In genomic region chr4:74613266-74613665, GRCh38 we compare ENCODE assay signal across 17 cellular contexts.
DNase-seq lines count a peak whose midpoint lies in the region; ATAC-seq and TF ChIP-seq lines count a peak whose summit lies in the region.
"Had no signal": no experiment of that assay in that cellular context is flagged by ENCODE, and none has a peak within 500 bp of the region (broad histone marks: within the 10 kb centered on the region; RNA-seq: fewer than 3 reads in every experiment).

No MANE protein-coding gene starts in this region.

- H3K4me3 Mint-ChIP-seq in MCF 10A (ENCODE audit: unreplicated experiment), result no peak overlapping the region
- no peak overlapping the region for H3K4me3 Mint-ChIP-seq in T-helper 17 cell
- no peak overlapping the region for H3K4me3 Mint-ChIP-seq in activated CD8-positive, alpha-beta T cell treated with anti-CD3 and anti-CD28 coated beads for 36 hours
- H3K4me3 Mint-ChIP-seq: CD14-positive monocyte; CD4-positive, alpha-beta memory T cell had no signal

- H3K9ac ChIP-seq in smooth muscle cell (ENCODE audit: low read depth), result no peak overlapping the region
- H3K9ac ChIP-seq in colonic mucosa (ENCODE audit: low read depth in 2 of 2, low read length in 2 of 2), result no peak overlapping the region
- H3K9ac ChIP-seq: BLaER1, GM23248 had no signal

- no peaks in the 10 kb centered on the region for H3K79me2 ChIP-seq in smooth muscle cell (ENCODE audit: low read depth)

- H3K27ac ChIP-seq in breast epithelium (no peak overlapping the region), smooth muscle cell (ENCODE audit: low read depth) (no peak overlapping the region), colonic mucosa (no peak overlapping the region)
- H3K27ac ChIP-seq: BLaER1, GM23248 had no signal

- DNase-seq in MCF 10A (ENCODE audit: unreplicated experiment) (peak; percentile 57), breast epithelium (ENCODE audit: low spot score in 2 of 2) (no peak), T-helper 17 cell (no peak), smooth muscle cell (lab: John Stamatoyannopoulos, UW; ENCODE audit: unreplicated experiment) (no peak), Kasumi-1 (lab: John Stamatoyannopoulos, UW) (no peak), colonic mucosa (no peak)
- DNase-seq in activated CD8-positive, alpha-beta T cell treated with anti-CD3 and anti-CD28 coated beads for 36 hours, result no peak
- DNase-seq: 8988T; Calu3; CD4-positive, alpha-beta memory T cell; GDM1; GM23248 had no signal

- no peak for TF ChIP-seq POLR2A in breast epithelium (IDR thresholded peaks at IDR 0.05)

- peaks cover 22% of the 10 kb centered on the region for H3F3A ChIP-seq in smooth muscle cell (ENCODE audit: low read depth)

- no peak for ATAC-seq in T-helper 17 cell
- peak; percentile 68 for ATAC-seq in esophagus mucosa
- ATAC-seq in activated CD8-positive, alpha-beta T cell treated with anti-CD3 and anti-CD28 coated beads for 36 hours, result no peak
- ATAC-seq: HepG2 had no signal

- H4K20me1 ChIP-seq in smooth muscle cell (ENCODE audit: low read depth), result no peaks in the 10 kb centered on the region
- H4K20me1 ChIP-seq: BLaER1 had no signal

- H3K27me3 Mint-ChIP-seq in MCF 10A (ENCODE audit: insufficient read depth, unreplicated experiment) (no peaks in the 10 kb centered on the region), T-helper 17 cell (peaks cover 13% of the 10 kb centered on the region)
- no peaks in the 10 kb centered on the region for H3K27me3 Mint-ChIP-seq in activated CD8-positive, alpha-beta T cell treated with anti-CD3 and anti-CD28 coated beads for 36 hours
- H3K27me3 Mint-ChIP-seq: CD4-positive, alpha-beta memory T cell had no signal

- H3K4me2 ChIP-seq in smooth muscle cell, result peak overlapping the region; percentile 52
- H3K4me2 ChIP-seq: BLaER1 had no signal

- POLR2A ChIA-PET in MCF 10A (lab: Yijun Ruan, JAX), result interaction anchor here (0.7 to 1.2 kb wide), 3 partner anchors 12 to 1388 kb away, joined by 3 to 4 read pairs (median 4); no protein-coding TSS in a partner anchor
- POLR2A ChIA-PET in activated CD8-positive, alpha-beta T cell treated with anti-CD3 and anti-CD28 coated beads for 36 hours (lab: Charles Lee), result no interaction called here

- TF ChIP-seq CTCF in MCF 10A (IDR thresholded peaks at IDR 0.05; ENCODE audit: unreplicated experiment), result no peak
- no peak for TF ChIP-seq CTCF in breast epithelium (IDR thresholded peaks at IDR 0.05)
- TF ChIP-seq CTCF in smooth muscle cell (IDR thresholded peaks at IDR 0.05; ENCODE audit: borderline replicate concordance, insufficient read depth, poor library complexity, severe bottlenecking), result no peak
- no peak for TF ChIP-seq CTCF in activated CD8-positive, alpha-beta T cell treated with anti-CD3 and anti-CD28 coated beads for 36 hours (IDR thresholded peaks at IDR 0.05)
- TF ChIP-seq CTCF in colonic mucosa (IDR thresholded peaks at IDR 0.05), result no peak

- no peaks in the 10 kb centered on the region for H3K36me3 Mint-ChIP-seq in MCF 10A (ENCODE audit: insufficient read depth, unreplicated experiment)
- no peaks in the 10 kb centered on the region for H3K36me3 Mint-ChIP-seq in T-helper 17 cell (ENCODE audit: low read depth)
- no peaks in the 10 kb centered on the region for H3K36me3 Mint-ChIP-seq in activated CD8-positive, alpha-beta T cell treated with anti-CD3 and anti-CD28 coated beads for 36 hours (ENCODE audit: low read depth)
- H3K36me3 Mint-ChIP-seq: CD14-positive monocyte; CD4-positive, alpha-beta memory T cell had no signal

- 6% methylated on average over 2 of the region's 2 CpGs for WGBS in smooth muscle cell (ENCODE audit: low lambda C conversion rate)

- H3K9me3 ChIP-seq in breast epithelium (no peaks in the 10 kb centered on the region), T-helper 17 cell (ENCODE audit: control insufficient read depth, low read length, poor library complexity, severe bottlenecking) (no peaks in the 10 kb centered on the region), smooth muscle cell (replicated peaks; ENCODE audit: low read depth) (no peaks in the 10 kb centered on the region), colonic mucosa (no peaks in the 10 kb centered on the region)
- H3K9me3 ChIP-seq: BLaER1, HAP-1 had no signal

- intact Hi-C loops in MCF 10A (cut with micrococcal nuclease), result no loop called here
- intact Hi-C loops in breast epithelium (cut with DNase I; ENCODE audit: low total_unique reads), result no loop called here
- intact Hi-C loops in activated CD8-positive, alpha-beta T cell treated with anti-CD3 and anti-CD28 coated beads for 36 hours (cut with micrococcal nuclease), result no loop called here
- intact Hi-C loops in colonic mucosa (cut with DNase I), result no loop called here

- H3K4me1 Mint-ChIP-seq in MCF 10A (ENCODE audit: insufficient read depth, unreplicated experiment) (peaks cover 19% of the 10 kb centered on the region), T-helper 17 cell (no peaks in the 10 kb centered on the region)
- H3K4me1 Mint-ChIP-seq in activated CD8-positive, alpha-beta T cell treated with anti-CD3 and anti-CD28 coated beads for 36 hours (ENCODE audit: low read depth), result no peaks in the 10 kb centered on the region
- H3K4me1 Mint-ChIP-seq: CD14-positive monocyte; CD4-positive, alpha-beta memory T cell had no signal

- no peak overlapping the region for H2AFZ ChIP-seq in smooth muscle cell (ENCODE audit: low read depth)
- H2AFZ ChIP-seq: GM23248 had no signal

- H3K27me3 ChIP-seq in breast epithelium (no peaks in the 10 kb centered on the region), smooth muscle cell (ENCODE audit: low read depth) (no peaks in the 10 kb centered on the region), colonic mucosa (no peaks in the 10 kb centered on the region)
- H3K27me3 ChIP-seq: BLaER1 had no signal

- H3K4me3 ChIP-seq in breast epithelium, result no peak overlapping the region
- no peak overlapping the region for H3K4me3 ChIP-seq in smooth muscle cell
- H3K4me3 ChIP-seq in colonic mucosa, result no peak overlapping the region
- H3K4me3 ChIP-seq: BLaER1, GM23248, HAP-1 had no signal

- BruUV-seq in MCF 10A (replicated peaks; lab: Mats Ljungman, UMichigan), result no TSS peak

- H3K9me3 Mint-ChIP-seq in MCF 10A (ENCODE audit: unreplicated experiment), result peaks cover 8% of the 10 kb centered on the region
- peaks cover 2% of the 10 kb centered on the region for H3K9me3 Mint-ChIP-seq in activated CD8-positive, alpha-beta T cell treated with anti-CD3 and anti-CD28 coated beads for 36 hours

- CTCF ChIA-PET in MCF 10A (lab: Yijun Ruan, JAX), result interaction anchor here (0.6 to 2.9 kb wide), 4 partner anchors 10 to 181 kb away, joined by 3 to 7 read pairs (median 4); no protein-coding TSS in a partner anchor
- CTCF ChIA-PET in activated CD8-positive, alpha-beta T cell treated with anti-CD3 and anti-CD28 coated beads for 36 hours (lab: Charles Lee), result no interaction called here

- H3K4me1 ChIP-seq in breast epithelium (no peaks in the 10 kb centered on the region), smooth muscle cell (ENCODE audit: low read depth) (peaks cover 7% of the 10 kb centered on the region), colonic mucosa (no peaks in the 10 kb centered on the region)
- H3K4me1 ChIP-seq: BLaER1, HAP-1 had no signal

- H3K36me3 ChIP-seq in breast epithelium, result no peaks in the 10 kb centered on the region
- H3K36me3 ChIP-seq in smooth muscle cell (ENCODE audit: low read depth), result no peaks in the 10 kb centered on the region
- no peaks in the 10 kb centered on the region for H3K36me3 ChIP-seq in colonic mucosa
- H3K36me3 ChIP-seq: BLaER1, HAP-1 had no signal

- H3K27ac Mint-ChIP-seq in MCF 10A (ENCODE audit: low read depth, unreplicated experiment), result no peak overlapping the region
- H3K27ac Mint-ChIP-seq in T-helper 17 cell, result peak overlapping the region; percentile 2
- no peak overlapping the region for H3K27ac Mint-ChIP-seq in activated CD8-positive, alpha-beta T cell treated with anti-CD3 and anti-CD28 coated beads for 36 hours
- H3K27ac Mint-ChIP-seq: CD14-positive monocyte; CD4-positive, alpha-beta memory T cell had no signal
